ENCODE assay signal across 9 cellular contexts in genomic region chr1:2528966-2529750, GRCh38. TPM values are rescaled to one million over a fixed set of nuclear protein-coding genes. Genes with fewer than 3 reads are reported as not detected.
DNase-seq lines count a peak whose midpoint lies in the region; ATAC-seq, FAIRE-seq and TF ChIP-seq lines count a peak whose summit lies in the region.
"Had no signal": no experiment of that assay in that cellular context is flagged by ENCODE, and none has a peak within 500 bp of the region (broad histone marks: within the 10 kb centered on the region; RNA-seq: fewer than 3 reads in every experiment).

No MANE protein-coding gene starts in this region.

- no peak overlapping the region for H3K56ac ChIP-seq in IMR-90 (ENCODE audit: extremely low read depth, insufficient read depth, low read length)

- peak; percentile 47 for DNase-seq in AG20443 (ENCODE audit: low spot score)
- DNase-seq in IMR-90: no peak
- DNase-seq in GM12878 (ENCODE audit: low read depth, low spot score): no peak
- peak; percentile 52 to 53 for DNase-seq in memory B cell (ENCODE audit: low spot score in 2 of 2)
- DNase-seq in NCI-H82 (lab: John Stamatoyannopoulos, UW): no peak
- no peak for DNase-seq in BE2C

- no peak for FAIRE-seq in GM12878 (lab: Jason Lieb, UNC)

- H3K9me3 Mint-ChIP-seq in memory B cell: no peaks in the 10 kb centered on the region

- H3K27me3 Mint-ChIP-seq in memory B cell: peaks cover 10% of the 10 kb centered on the region

- dilution Hi-C loops in IMR-90 (cut with HindIII; ENCODE audit: low sequenced_read_pairs, unreplicated experiment): no loop called here

- no peak for TF ChIP-seq POLR2A in IMR-90 (IDR thresholded peaks at IDR 0.05; ENCODE audit: low read depth, low read length)
- TF ChIP-seq POLR2A in GM12878 (IDR thresholded peaks at IDR 0.05; ENCODE audit: low read depth, low read length): no peak

- no peak for TF ChIP-seq RAD21 in IMR-90 (IDR thresholded peaks at IDR 0.05; ENCODE audit: low read length)
- no peak for TF ChIP-seq RAD21 in GM12878 (IDR thresholded peaks at IDR 0.05; ENCODE audit: insufficient read depth, low read depth, low read length)

- H3K27ac ChIP-seq in IMR-90 (ENCODE audit: insufficient read depth, low read length) (no peak overlapping the region), GM12878 (ENCODE audit: control insufficient read depth, insufficient read depth) (no peak overlapping the region)
- H3K27ac ChIP-seq: VCaP had no signal

- no peak overlapping the region for H3K14ac ChIP-seq in IMR-90 (replicated peaks; ENCODE audit: low read depth, low read length)

- H3K4me2 ChIP-seq in IMR-90 (ENCODE audit: low read depth, low read length) (no peak overlapping the region), GM12878 (ENCODE audit: control insufficient read depth, insufficient read depth) (peak overlapping the region; percentile 53)

- H3K4me1 ChIP-seq in IMR-90 (ENCODE audit: control insufficient read depth, insufficient read depth, low read length) (peaks cover 15% of the 10 kb centered on the region), GM12878 (ENCODE audit: control insufficient read depth, insufficient read depth, low read length) (peaks cover 25% of the 10 kb centered on the region), BE2C (peaks cover 13% of the 10 kb centered on the region; the same call in 1 of the 2 replicates)

- no peak overlapping the region for H3K4me3 ChIP-seq in IMR-90 (ENCODE audit: insufficient read depth, low read depth, low read length)
- H3K4me3 ChIP-seq in GM12878: peak overlapping the region; percentile 5; the same call in 1 of the 2 replicates
- no peak overlapping the region for H3K4me3 ChIP-seq in BE2C (ENCODE audit: low read depth, low read length)

- BruUV-seq in IMR-90 (replicated peaks; lab: Mats Ljungman, UMichigan): no TSS peak
- BruUV-seq in GM12878 (replicated peaks; lab: Mats Ljungman, UMichigan): no TSS peak

- H3K79me1 ChIP-seq in IMR-90 (ENCODE audit: low read depth in 1 of 2, low read length in 2 of 2): peaks cover 0 to 16% of the 10 kb centered on the region in 2 experiments; a peak in 2 of 4 replicates

- H3K36me3 Mint-ChIP-seq in memory B cell: no peaks in the 10 kb centered on the region

- 17% methylated on average over 38 of the region's 77 CpGs; no CpG with 5 or more reads in 1 of the 2 experiments for WGBS in IMR-90 (ENCODE audit: extremely low coverage in 2 of 2, insufficient read length in 1 of 2), 2 experiments
- under 1% methylated on average over 27 of the region's 77 CpGs for WGBS in GM12878 (ENCODE audit: insufficient coverage, insufficient replicate concordance, low lambda C conversion rate, missing lambda C conversion rate)

- peak overlapping the region; percentile 82 for H3K4me3 Mint-ChIP-seq in memory B cell

- no peak overlapping the region for H2BK20ac ChIP-seq in IMR-90 (ENCODE audit: low read depth, low read length)

- no peak overlapping the region for H2AK9ac ChIP-seq in IMR-90 (replicated peaks; ENCODE audit: low read depth, low read length, poor library complexity)

- H3K79me2 ChIP-seq in GM12878 (ENCODE audit: control insufficient read depth, insufficient read depth, low read length): peaks cover 19% of the 10 kb centered on the region

- H3K9me1 ChIP-seq in IMR-90 (ENCODE audit: insufficient read depth, low read length): peaks cover 1% of the 10 kb centered on the region; the same call in 1 of the 2 replicates

- no peak for TF ChIP-seq CTCF in IMR-90 (conservative IDR thresholded peaks at IDR 0.05; ENCODE audit: low read depth, low read length)
- TF ChIP-seq CTCF in GM12878 (IDR thresholded peaks at IDR 0.05 in 2 of 3, conservative IDR thresholded peaks at IDR 0.05 in 1 of 3; ENCODE audit: control insufficient read depth in 2 of 3, extremely low read depth in 1 of 3, insufficient read depth in 1 of 3, low read depth in 3 of 3, low read length in 3 of 3): peak in 1 of 3 experiments; percentile 36; a peak in 2 of 6 replicates
- no peak for TF ChIP-seq CTCF in BE2C (IDR thresholded peaks at IDR 0.05; ENCODE audit: low read depth, low read length)

- in situ Hi-C loops in IMR-90 (cut with MboI; ENCODE audit: low sequenced_read_pairs) (loop anchor here (25.0 kb wide), 1 partner anchor 342 kb away; the partner anchor contains the start of gene FAAP20), GM12878 (cut with MboI) (loop anchor here (10.0 kb wide), 1 partner anchor 324 kb away; no protein-coding TSS in a partner anchor)

- no peak overlapping the region for H3K27ac Mint-ChIP-seq in memory B cell

- peaks cover 20% of the 10 kb centered on the region for H3K4me1 Mint-ChIP-seq in memory B cell

- H4K91ac ChIP-seq in IMR-90 (ENCODE audit: insufficient read depth, low read depth, low read length): no peak overlapping the region

- RAD21 ChIA-PET in GM12878 (lab: Charles Lee; ENCODE audit: unreplicated experiment): interaction anchor here (5.9 kb wide), 1 partner anchor 18 kb away, joined by 86 read pairs; no protein-coding TSS in a partner anchor

- H3K23ac ChIP-seq in IMR-90 (ENCODE audit: low read depth, low read length): no peak overlapping the region

- no peak overlapping the region for H4K5ac ChIP-seq in IMR-90 (ENCODE audit: low read depth, low read length)

- no peak overlapping the region for H2BK120ac ChIP-seq in IMR-90 (ENCODE audit: low read depth, low read length)

- no peak overlapping the region for H2AK5ac ChIP-seq in IMR-90 (ENCODE audit: low read depth, low read length)

- H2AFZ ChIP-seq in IMR-90 (replicated peaks; ENCODE audit: low read length, poor library complexity) (peak overlapping the region; percentile 75), GM12878 (ENCODE audit: control insufficient read depth, low read depth, low read length) (peak overlapping the region; percentile 44; the same call in 1 of the 2 replicates)

- no peak overlapping the region for H2BK15ac ChIP-seq in IMR-90 (ENCODE audit: low read depth, low read length)

- H3K18ac ChIP-seq in IMR-90 (ENCODE audit: low read depth, low read length): no peak overlapping the region

- no peak overlapping the region for H4K8ac ChIP-seq in IMR-90 (ENCODE audit: low read depth in 2 of 2, low read length in 2 of 2)

- H3K9me3 ChIP-seq in IMR-90 (ENCODE audit: control insufficient read depth, insufficient read depth, low read length) (no peaks in the 10 kb centered on the region), GM12878 (replicated peaks; ENCODE audit: control insufficient read depth, insufficient read depth, low read length) (no peaks in the 10 kb centered on the region), BE2C (no peaks in the 10 kb centered on the region)

- CTCF ChIA-PET in IMR-90 (lab: Yijun Ruan, JAX) (no interaction called here), GM12878 (lab: Yijun Ruan, JAX) (interaction anchor here (1.5 kb wide), 1 partner anchor 114 kb away, joined by 5 read pairs; no protein-coding TSS in a partner anchor)

- H3K9ac ChIP-seq in IMR-90 (ENCODE audit: low read depth, low read length) (no peak overlapping the region), GM12878 (ENCODE audit: control insufficient read depth, insufficient read depth, low read length) (no peak overlapping the region)

- intact Hi-C loops in IMR-90 (cut with micrococcal nuclease) (loop anchor here (5.0 kb wide), 1 partner anchor 117 kb away; the partner anchor contains the start of gene PEX10), GM12878 (cut with micrococcal nuclease; ENCODE audit: unreplicated experiment) (no loop called here)

- H3K27me3 ChIP-seq in IMR-90 (ENCODE audit: control insufficient read depth, insufficient read depth, low read length) (peaks cover 23% of the 10 kb centered on the region; the same call in 1 of the 2 replicates), GM12878 (replicated peaks in 1 of 2; ENCODE audit: control insufficient read depth in 2 of 2, insufficient read depth in 2 of 2, low read length in 1 of 2) (peaks cover 6 to 19% of the 10 kb centered on the region in 2 experiments), BE2C (no peaks in the 10 kb centered on the region)

- POLR2A ChIA-PET in IMR-90 (lab: Charles Lee; ENCODE audit: unreplicated experiment): no interaction called here
- POLR2A ChIA-PET in GM12878 (lab: Charles Lee): interaction anchor here (0.9 to 1.8 kb wide), 3 partner anchors 15 to 18 kb away, joined by 3 to 5 read pairs (median 4); no protein-coding TSS in a partner anchor

- TF ChIP-seq EP300 in GM12878 (IDR thresholded peaks at IDR 0.05; ENCODE audit: borderline replicate concordance in 1 of 2, control insufficient read depth in 1 of 2, low read depth in 2 of 2, low read length in 2 of 2): no peak

- SMC1A ChIA-PET in GM12878 (lab: Charles Lee; ENCODE audit: uncharacterized antibody, unreplicated experiment): no interaction called here

- H4K20me1 ChIP-seq in IMR-90 (ENCODE audit: insufficient read depth, low read length): peaks cover 19% of the 10 kb centered on the region
- H4K20me1 ChIP-seq in GM12878 (ENCODE audit: control insufficient read depth, insufficient read depth): peaks cover 2% of the 10 kb centered on the region; the same call in 1 of the 2 replicates

- ATAC-seq in IMR-90 (ENCODE audit: low read depth): no peak
- ATAC-seq in GM12878: peak; percentile 19
- peak; percentile 29 for ATAC-seq in memory B cell (ENCODE audit: low read depth)
- no peak for ATAC-seq in GM21367 (IDR thresholded peaks at IDR 0.05; ENCODE audit: unreplicated experiment)
- ATAC-seq in HG03378 (IDR thresholded peaks at IDR 0.05; ENCODE audit: unreplicated experiment): no peak

- no peak overlapping the region for H3K4ac ChIP-seq in IMR-90 (ENCODE audit: low read depth, low read length)

- H3K36me3 ChIP-seq in IMR-90 (ENCODE audit: control insufficient read depth, insufficient read depth, low read length) (no peaks in the 10 kb centered on the region), GM12878 (ENCODE audit: control insufficient read depth in 2 of 2, insufficient read depth in 2 of 2, low read length in 1 of 2) (no peaks in the 10 kb centered on the region), BE2C (no peaks in the 10 kb centered on the region)

- H2BK5ac ChIP-seq in IMR-90 (ENCODE audit: low read depth, low read length, poor library complexity, severe bottlenecking): no peak overlapping the region

RNA-seq across cellular contexts. Expression of gene HES5, which starts 0.9 kb away (rescaled TPM):
- total RNA-seq in IMR-90 (2012; rRNA removed) (not detected in 2 replicates), GM12878 (2014; rRNA removed) (0.22 TPM in 1 of 2 replicates, not detected in the other), GM12878 (2014; rRNA removed; fragmentation: Illumina TruSeq; extraction: Trizol) (not detected in 2 replicates), GM12878 (2021) (0.15 TPM in 1 of 2 replicates, not detected in the other)
- polyA plus RNA-seq in IMR-90 (2012; rRNA removed) (not detected in 2 replicates), GM12878 (2011; rRNA removed) (not detected in 2 replicates), GM12878 (2014; fragmentation: Illumina TruSeq; extraction: Trizol) (not detected in 2 replicates), GM12878 (2014; fragmentation: Nextera tagmentation; extraction: Ambion mirVana) (not detected), GM12878 (2014; rRNA removed) (0.12 TPM in 1 of 2 replicates, not detected in the other), GM12878 (2016; fragmentation: Nextera tagmentation; extraction: Ambion mirVana) (not detected)
- 0.08 TPM in 1 of 2 replicates, not detected in the other for polyA plus RNA-seq in IMR-90 (2012; cell fraction: cytosol; rRNA removed)
- 0.22 and 0.33 TPM in 2 replicates for polyA plus RNA-seq in IMR-90 (2012; cell fraction: nucleus; rRNA removed; ENCODE audit: low replicate concordance)
- total RNA-seq in GM12878 (2013; cell fraction: nucleolus; rRNA removed): not detected in 2 replicates
- polyA plus RNA-seq in GM12878 (2011; ENCODE audit: low read depth): not detected
- polyA plus RNA-seq in GM12878 (2011; cell fraction: cytosol; rRNA removed): not detected in 2 replicates
- polyA plus RNA-seq in GM12878 (2011; cell fraction: nucleus; rRNA removed): not detected in 2 replicates
- not detected in 2 replicates for polyA plus RNA-seq in GM12878 (2012)
- polyA minus RNA-seq in GM12878 (2011; rRNA and poly(A)+ RNA removed): not detected in 2 replicates
- not detected in 2 replicates for polyA minus RNA-seq in GM12878 (2011; cell fraction: cytosol; rRNA and poly(A)+ RNA removed)
- not detected in 2 replicates for polyA minus RNA-seq in GM12878 (2011; cell fraction: nucleus; rRNA and poly(A)+ RNA removed)
- polyA plus RNA-seq in BE2C (2012; ENCODE audit: insufficient read depth, insufficient read length, low read depth): not detected

RNA-seq across cellular contexts. Expression of gene PANK4, which starts 2.8 kb away (rescaled TPM):
- 14.0 and 15.3 TPM in 2 replicates for total RNA-seq in IMR-90 (2012; rRNA removed)
- polyA plus RNA-seq in IMR-90 (2012; rRNA removed): 18.5 and 23.3 TPM in 2 replicates
- 18.5 and 21.4 TPM in 2 replicates for polyA plus RNA-seq in IMR-90 (2012; cell fraction: cytosol; rRNA removed)
- 113 and 229 TPM in 2 replicates for polyA plus RNA-seq in IMR-90 (2012; cell fraction: nucleus; rRNA removed; ENCODE audit: low replicate concordance)
- 85.4 and 117 TPM in 2 replicates for total RNA-seq in GM12878 (2013; cell fraction: nucleolus; rRNA removed)
- 24.1 and 24.9 TPM in 2 replicates for total RNA-seq in GM12878 (2014; rRNA removed)
- total RNA-seq in GM12878 (2014; rRNA removed; fragmentation: Illumina TruSeq; extraction: Trizol): 10.4 and 10.6 TPM in 2 replicates
- 25.8 and 38.0 TPM in 2 replicates for total RNA-seq in GM12878 (2021)
- polyA plus RNA-seq in GM12878 (2011; ENCODE audit: low read depth): 7.1 TPM
- 12.4 and 27.0 TPM in 2 replicates for polyA plus RNA-seq in GM12878 (2011; rRNA removed)
- 15.9 and 23.0 TPM in 2 replicates for polyA plus RNA-seq in GM12878 (2011; cell fraction: cytosol; rRNA removed)
- polyA plus RNA-seq in GM12878 (2011; cell fraction: nucleus; rRNA removed): 158 and 199 TPM in 2 replicates
- 18.2 and 18.5 TPM in 2 replicates for polyA plus RNA-seq in GM12878 (2012)
- polyA plus RNA-seq in GM12878 (2014; fragmentation: Illumina TruSeq; extraction: Trizol): 11.1 and 15.0 TPM in 2 replicates
- polyA plus RNA-seq in GM12878 (2014; fragmentation: Nextera tagmentation; extraction: Ambion mirVana): 1 to 10 TPM in 1 of 2 experiments, under 1 TPM in 1; 0.35 to 1.5 TPM
- 25.0 and 27.2 TPM in 2 replicates for polyA plus RNA-seq in GM12878 (2014; rRNA removed)
- 10 to 100 TPM; 18.2 to 19.0 TPM for polyA plus RNA-seq in GM12878 (2016; fragmentation: Nextera tagmentation; extraction: Ambion mirVana)
- 14.9 and 26.2 TPM in 2 replicates for polyA minus RNA-seq in GM12878 (2011; rRNA and poly(A)+ RNA removed)
- polyA minus RNA-seq in GM12878 (2011; cell fraction: cytosol; rRNA and poly(A)+ RNA removed): 13.2 and 15.7 TPM in 2 replicates
- polyA minus RNA-seq in GM12878 (2011; cell fraction: nucleus; rRNA and poly(A)+ RNA removed): 55.4 and 89.3 TPM in 2 replicates
- polyA plus RNA-seq in BE2C (2012; ENCODE audit: insufficient read depth, insufficient read length, low read depth): 39.2 TPM

RNA-seq across cellular contexts. Expression of gene TNFRSF14, which starts 27.0 kb away (rescaled TPM):
- 1.3 and 1.7 TPM in 2 replicates for total RNA-seq in IMR-90 (2012; rRNA removed)
- 4.2 and 4.6 TPM in 2 replicates for polyA plus RNA-seq in IMR-90 (2012; rRNA removed)
- 3.1 and 5.7 TPM in 2 replicates for polyA plus RNA-seq in IMR-90 (2012; cell fraction: cytosol; rRNA removed)
- polyA plus RNA-seq in IMR-90 (2012; cell fraction: nucleus; rRNA removed; ENCODE audit: low replicate concordance): 32.3 and 65.2 TPM in 2 replicates
- 315 and 380 TPM in 2 replicates for total RNA-seq in GM12878 (2013; cell fraction: nucleolus; rRNA removed)
- 53.6 and 61.1 TPM in 2 replicates for total RNA-seq in GM12878 (2014; rRNA removed)
- 20.0 and 23.0 TPM in 2 replicates for total RNA-seq in GM12878 (2014; rRNA removed; fragmentation: Illumina TruSeq; extraction: Trizol)
- 76.2 and 79.1 TPM in 2 replicates for total RNA-seq in GM12878 (2021)
- polyA plus RNA-seq in GM12878 (2011; ENCODE audit: low read depth): 42.6 TPM
- polyA plus RNA-seq in GM12878 (2011; rRNA removed): 30.5 and 69.6 TPM in 2 replicates
- 85.6 and 116 TPM in 2 replicates for polyA plus RNA-seq in GM12878 (2011; cell fraction: cytosol; rRNA removed)
- 998 and 1,152 TPM in 2 replicates for polyA plus RNA-seq in GM12878 (2011; cell fraction: nucleus; rRNA removed)
- polyA plus RNA-seq in GM12878 (2012): 120 and 163 TPM in 2 replicates
- polyA plus RNA-seq in GM12878 (2014; fragmentation: Illumina TruSeq; extraction: Trizol): 4.8 and 19.2 TPM in 2 replicates
- polyA plus RNA-seq in GM12878 (2014; fragmentation: Nextera tagmentation; extraction: Ambion mirVana): 1 to 10 TPM in 1 of 2 experiments, under 1 TPM in 1; 0.43 to 2.9 TPM
- 113 and 114 TPM in 2 replicates for polyA plus RNA-seq in GM12878 (2014; rRNA removed)
- polyA plus RNA-seq in GM12878 (2016; fragmentation: Nextera tagmentation; extraction: Ambion mirVana): 10 to 100 TPM; 36.2 to 46.7 TPM
- polyA minus RNA-seq in GM12878 (2011; rRNA and poly(A)+ RNA removed): 22.7 and 47.3 TPM in 2 replicates
- polyA minus RNA-seq in GM12878 (2011; cell fraction: cytosol; rRNA and poly(A)+ RNA removed): 17.1 and 28.0 TPM in 2 replicates
- polyA minus RNA-seq in GM12878 (2011; cell fraction: nucleus; rRNA and poly(A)+ RNA removed): 91.9 and 124 TPM in 2 replicates
- 29.5 TPM for polyA plus RNA-seq in BE2C (2012; ENCODE audit: insufficient read depth, insufficient read length, low read depth)

RNA-seq across cellular contexts. Expression of gene PLCH2, which starts 53.1 kb away (rescaled TPM):
- total RNA-seq in IMR-90 (2012; rRNA removed) (0.18 and 0.28 TPM in 2 replicates), GM12878 (2014; rRNA removed) (0.11 and 0.73 TPM in 2 replicates), GM12878 (2014; rRNA removed; fragmentation: Illumina TruSeq; extraction: Trizol) (0.04 and 0.05 TPM in 2 replicates), GM12878 (2021) (0.62 and 0.74 TPM in 2 replicates)
- polyA plus RNA-seq in IMR-90 (2012; rRNA removed) (1.9 and 2.4 TPM in 2 replicates), GM12878 (2011; rRNA removed) (0.24 and 0.30 TPM in 2 replicates), GM12878 (2014; fragmentation: Illumina TruSeq; extraction: Trizol) (0.12 TPM in 1 of 2 replicates, not detected in the other), GM12878 (2014; fragmentation: Nextera tagmentation; extraction: Ambion mirVana) (not detected), GM12878 (2014; rRNA removed) (0.53 and 1.1 TPM in 2 replicates), GM12878 (2016; fragmentation: Nextera tagmentation; extraction: Ambion mirVana) (under 1 TPM in 1 of 2 experiments, not detected in 1; 0.03 TPM)
- 1.4 and 2.4 TPM in 2 replicates for polyA plus RNA-seq in IMR-90 (2012; cell fraction: cytosol; rRNA removed)
- 7.8 and 21.5 TPM in 2 replicates for polyA plus RNA-seq in IMR-90 (2012; cell fraction: nucleus; rRNA removed; ENCODE audit: low replicate concordance)
- 3.9 and 7.9 TPM in 2 replicates for total RNA-seq in GM12878 (2013; cell fraction: nucleolus; rRNA removed)
- 0.28 TPM for polyA plus RNA-seq in GM12878 (2011; ENCODE audit: low read depth)
- polyA plus RNA-seq in GM12878 (2011; cell fraction: cytosol; rRNA removed): 0.27 and 0.64 TPM in 2 replicates
- 4.9 and 6.8 TPM in 2 replicates for polyA plus RNA-seq in GM12878 (2011; cell fraction: nucleus; rRNA removed)
- 1.4 and 2.3 TPM in 2 replicates for polyA plus RNA-seq in GM12878 (2012)
- polyA minus RNA-seq in GM12878 (2011; rRNA and poly(A)+ RNA removed): 0.59 and 0.77 TPM in 2 replicates
- 0.27 TPM in 1 of 2 replicates, not detected in the other for polyA minus RNA-seq in GM12878 (2011; cell fraction: cytosol; rRNA and poly(A)+ RNA removed)
- polyA minus RNA-seq in GM12878 (2011; cell fraction: nucleus; rRNA and poly(A)+ RNA removed): 1.1 and 2.0 TPM in 2 replicates
- polyA plus RNA-seq in BE2C (2012; ENCODE audit: insufficient read depth, insufficient read length, low read depth): 6.1 TPM

RNA-seq across cellular contexts. Expression of gene PRXL2B, which starts 57.4 kb away (rescaled TPM):
- total RNA-seq in IMR-90 (2012; rRNA removed) (8.1 and 10.9 TPM in 2 replicates), GM12878 (2014; rRNA removed) (4.2 TPM in 2 replicates), GM12878 (2014; rRNA removed; fragmentation: Illumina TruSeq; extraction: Trizol) (1.8 and 1.9 TPM in 2 replicates), GM12878 (2021) (5.6 and 7.6 TPM in 2 replicates)
- polyA plus RNA-seq in IMR-90 (2012; rRNA removed) (22.3 and 23.0 TPM in 2 replicates), GM12878 (2011; rRNA removed) (3.1 and 5.0 TPM in 2 replicates), GM12878 (2014; fragmentation: Illumina TruSeq; extraction: Trizol) (1.3 and 2.7 TPM in 2 replicates), GM12878 (2014; fragmentation: Nextera tagmentation; extraction: Ambion mirVana) (under 1 TPM; 0.44 to 0.53 TPM), GM12878 (2014; rRNA removed) (5.5 and 6.8 TPM in 2 replicates), GM12878 (2016; fragmentation: Nextera tagmentation; extraction: Ambion mirVana) (1 to 10 TPM; 3.8 to 4.8 TPM)
- polyA plus RNA-seq in IMR-90 (2012; cell fraction: cytosol; rRNA removed): 23.1 and 35.9 TPM in 2 replicates
- 23.6 and 41.8 TPM in 2 replicates for polyA plus RNA-seq in IMR-90 (2012; cell fraction: nucleus; rRNA removed; ENCODE audit: low replicate concordance)
- 6.1 and 6.2 TPM in 2 replicates for total RNA-seq in GM12878 (2013; cell fraction: nucleolus; rRNA removed)
- polyA plus RNA-seq in GM12878 (2011; ENCODE audit: low read depth): 2.4 TPM
- 8.8 and 10.6 TPM in 2 replicates for polyA plus RNA-seq in GM12878 (2011; cell fraction: cytosol; rRNA removed)
- polyA plus RNA-seq in GM12878 (2011; cell fraction: nucleus; rRNA removed): 19.6 and 22.7 TPM in 2 replicates
- 7.7 and 7.9 TPM in 2 replicates for polyA plus RNA-seq in GM12878 (2012)
- polyA minus RNA-seq in GM12878 (2011; rRNA and poly(A)+ RNA removed): 1.1 and 5.2 TPM in 2 replicates
- 1.6 and 2.6 TPM in 2 replicates for polyA minus RNA-seq in GM12878 (2011; cell fraction: cytosol; rRNA and poly(A)+ RNA removed)
- polyA minus RNA-seq in GM12878 (2011; cell fraction: nucleus; rRNA and poly(A)+ RNA removed): 3.0 and 3.5 TPM in 2 replicates
- polyA plus RNA-seq in BE2C (2012; ENCODE audit: insufficient read depth, insufficient read length, low read depth): 128 TPM

Comparison
In these comparisons a context has a peak if more than half of its experiments do, and no peak if none do; other contexts are left out.
1. DNase-seq: peak in AG20443 (single experiment) and memory B cell (2 of 2); none in IMR-90 (single experiment), GM12878 (single experiment), NCI-H82 (single experiment) and BE2C (single experiment).
2. ATAC-seq: peak in GM12878 (single experiment) and memory B cell (single experiment); none in IMR-90 (single experiment), GM21367 (single experiment) and HG03378 (single experiment).